Comparison of ENCODE assay signal across 7 cellular contexts in genomic region chr10:131102671-131103070, GRCh38.
DNase-seq lines count a peak whose midpoint lies in the region; ATAC-seq and TF ChIP-seq lines count a peak whose summit lies in the region.
"Not testable (repeated sequence)": the region's sequence is repeated elsewhere in the genome, so short reads cannot be mapped to it uniquely, and the experiment has no call there.

No MANE protein-coding gene starts in this region.

- peak; percentile 40 for ATAC-seq in left ventricle myocardium superior

- intact Hi-C loops in left ventricle myocardium superior (cut with micrococcal nuclease) = not testable (repeated sequence)

- H3K9me3 Mint-ChIP-seq in brain = peaks cover 3 to 51% (median 8%) of the 10 kb centered on the region in 5 experiments

- H3K27ac Mint-ChIP-seq in brain = peak overlapping the region; percentile 53 to 86 (median 68)

- DNase-seq in Ammon's horn (ENCODE audit: low spot score) (peak; percentile 23), NCI-H1694 treated with DMSO at 0.1 percent for 48 hours (lab: John Stamatoyannopoulos, UW) (peak; percentile 28), NCI-H526 treated with DMSO at 0.1 percent for 48 hours (lab: John Stamatoyannopoulos, UW) (peak; percentile 34), dedifferentiated amniotic fluid mesenchymal stem cell (ENCODE audit: extremely low spot score) (peak; percentile 8), occipital lobe (lab: John Stamatoyannopoulos, UW) (peak; percentile 7)
- DNase-seq in left ventricle myocardium superior = not testable (repeated sequence)

- TF ChIP-seq CTCF in brain (conservative IDR thresholded peaks at IDR 0.05) = not testable (repeated sequence)

- peaks cover 24% of the 10 kb centered on the region for H3K36me3 Mint-ChIP-seq in brain

- peak overlapping the region in 1 of 5 experiments; percentile 50 for H3K4me3 Mint-ChIP-seq in brain

- not testable (repeated sequence) for H3K27me3 Mint-ChIP-seq in brain

- H3K4me1 Mint-ChIP-seq in brain = peaks cover 54% of the 10 kb centered on the region
